In genomic region chr17:65523411-65523810, GRCh38 we compare ENCODE assay signal across 17 cellular contexts. TPM values are rescaled to one million over a fixed set of nuclear protein-coding genes. Genes with fewer than 3 reads are reported as not detected.
DNase-seq lines count a peak whose midpoint lies in the region; ATAC-seq and TF ChIP-seq lines count a peak whose summit lies in the region.
"Had no signal": no experiment of that assay in that cellular context is flagged by ENCODE, and none has a peak within 500 bp of the region (broad histone marks: within the 10 kb centered on the region; RNA-seq: fewer than 3 reads in every experiment).

No MANE protein-coding gene starts in this region.

- POLR2A ChIA-PET in T-cell (lab: Charles Lee) = interaction anchor here (0.5 to 0.6 kb wide), 7 partner anchors 15 to 168 kb away, joined by 4 to 8 read pairs (median 5); no protein-coding TSS in a partner anchor

- ATAC-seq in activated T-cell treated with anti-CD3 and anti-CD28 coated beads, Interleukin-2, amount 50 U/mL, for 4 hours = peak; percentile 91 to 93
- peak; percentile 84 to 96 (median 90) for ATAC-seq in T-cell (replicated peaks in 1 of 4)
- ATAC-seq in stimulated activated naive CD8-positive, alpha-beta T cell treated with anti-CD3 and anti-CD28 coated beads, Interleukin-15, Interleukin-2, amounts not matched to agents 100 U/mL and 50 U/mL, for 24 hours = peak; percentile 79
- ATAC-seq: foreskin keratinocyte; sciatic nerve; stimulated activated naive B cell treated with anti-CD40 and anti-IgM and Interleukin-4, amounts not matched to agents 10 μg/mL and 1 μg/mL and 100 μg/mL, for 72 hours had no signal

- no peaks in the 10 kb centered on the region for H3K27me3 Mint-ChIP-seq in activated T-cell treated with anti-CD3 and anti-CD28 coated beads, Interleukin-2, amount 50 U/mL, for 4 hours (ENCODE audit: low read depth)
- H3K27me3 Mint-ChIP-seq in T-cell (no peaks in the 10 kb centered on the region), brain (no peaks in the 10 kb centered on the region)

- DNase-seq in activated T-cell treated with anti-CD3 and anti-CD28 coated beads, Interleukin-2, amount 50 U/mL, for 4 hours = no peak
- DNase-seq in activated T-cell treated with anti-CD3 and anti-CD28 coated beads, Interleukin-2, amount 50 U/mL, for 48 hours = no peak
- peak in 2 of 34 experiments; percentile 12 to 15 for DNase-seq in T-cell
- no peak for DNase-seq in stimulated activated naive CD8-positive, alpha-beta T cell treated with anti-CD3 and anti-CD28 coated beads, Interleukin-15, Interleukin-2, amounts not matched to agents 100 U/mL and 50 U/mL, for 24 hours
- DNase-seq in NCI-H2029 (lab: John Stamatoyannopoulos, UW) = no peak
- DNase-seq in HuH-7 (ENCODE audit: low spot score) = no peak
- no peak for DNase-seq in HK-2 (ENCODE audit: unreplicated experiment)
- DNase-seq: ACHN; effector CD8-positive, alpha-beta T cell; foreskin keratinocyte; KG1; NCI-H1417; NCI-H446; stimulated activated naive B cell treated with anti-CD40 and anti-IgM and Interleukin-4, amounts not matched to agents 10 μg/mL and 1 μg/mL and 100 μg/mL, for 72 hours; uterus had no signal

- CTCF ChIA-PET in T-cell (lab: Charles Lee) = interaction anchor here in 1 of 2 donors (0.6 kb wide), 5 partner anchors 10 to 393 kb away, joined by 3 to 7 read pairs (median 6); no protein-coding TSS in a partner anchor

- H3K36me3 Mint-ChIP-seq in activated T-cell treated with anti-CD3 and anti-CD28 coated beads, Interleukin-2, amount 50 U/mL, for 4 hours (ENCODE audit: insufficient read depth) = peaks cover 1% of the 10 kb centered on the region
- H3K36me3 Mint-ChIP-seq in T-cell = no peaks in the 10 kb centered on the region
- peaks cover 15% of the 10 kb centered on the region for H3K36me3 Mint-ChIP-seq in brain
- H3K36me3 Mint-ChIP-seq: stimulated activated naive B cell treated with anti-CD40 and anti-IgM and Interleukin-4, amounts not matched to agents 10 μg/mL and 1 μg/mL and 100 μg/mL, for 72 hours had no signal

- no peaks in the 10 kb centered on the region for H3K9me3 Mint-ChIP-seq in activated T-cell treated with anti-CD3 and anti-CD28 coated beads, Interleukin-2, amount 50 U/mL, for 4 hours
- H3K9me3 Mint-ChIP-seq in T-cell (no peaks in the 10 kb centered on the region), brain (peaks cover 0 to 5% (median 0%) of the 10 kb centered on the region in 5 experiments)
- H3K9me3 Mint-ChIP-seq: stimulated activated naive B cell treated with anti-CD40 and anti-IgM and Interleukin-4, amounts not matched to agents 10 μg/mL and 1 μg/mL and 100 μg/mL, for 72 hours had no signal

- H3K27ac Mint-ChIP-seq in T-cell (peak overlapping the region; percentile 89 to 95), brain (peak overlapping the region in 3 of 5 experiments; percentile 1 to 79 (median 59))
- H3K27ac Mint-ChIP-seq: stimulated activated naive B cell treated with anti-CD40 and anti-IgM and Interleukin-4, amounts not matched to agents 10 μg/mL and 1 μg/mL and 100 μg/mL, for 72 hours had no signal

- peak overlapping the region; percentile 9 for H3K4me3 Mint-ChIP-seq in activated T-cell treated with anti-CD3 and anti-CD28 coated beads, Interleukin-2, amount 50 U/mL, for 4 hours
- H3K4me3 Mint-ChIP-seq in T-cell (peak overlapping the region; percentile 39 to 69 (median 57)), brain (no peak overlapping the region)
- H3K4me3 Mint-ChIP-seq: stimulated activated naive B cell treated with anti-CD40 and anti-IgM and Interleukin-4, amounts not matched to agents 10 μg/mL and 1 μg/mL and 100 μg/mL, for 72 hours had no signal

- H3K4me1 Mint-ChIP-seq in activated T-cell treated with anti-CD3 and anti-CD28 coated beads, Interleukin-2, amount 50 U/mL, for 4 hours (ENCODE audit: low read depth) = peaks cover 40% of the 10 kb centered on the region
- H3K4me1 Mint-ChIP-seq in T-cell = peaks cover 35 to 63% (median 40%) of the 10 kb centered on the region in 3 donors
- H3K4me1 Mint-ChIP-seq in brain = peaks cover 32% of the 10 kb centered on the region
- H3K4me1 Mint-ChIP-seq: stimulated activated naive B cell treated with anti-CD40 and anti-IgM and Interleukin-4, amounts not matched to agents 10 μg/mL and 1 μg/mL and 100 μg/mL, for 72 hours had no signal

- no peak for TF ChIP-seq CTCF in brain (conservative IDR thresholded peaks at IDR 0.05)

RNA-seq across cellular contexts. Expression of gene AXIN2, which starts 38.0 kb away (rescaled TPM):
- 10 to 100 TPM in 2 of 3 donors, 1 to 10 TPM in 1; 8.4 to 13.4 (median 11.9) TPM for total RNA-seq in activated T-cell treated with anti-CD3 and anti-CD28 coated beads, Interleukin-2, amount 50 U/mL, for 4 hours
- total RNA-seq in T-cell = 10 to 100 TPM; 35.8 to 44.9 (median 40.2) TPM
- 5.6 TPM for polyA plus RNA-seq in brain (ENCODE audit: insufficient read depth, low read depth, low replicate concordance)

Comparison
In these comparisons a context has a peak if more than half of its experiments do, and no peak if none do; other contexts are left out.
1. H3K4me3 Mint-ChIP-seq: peak in activated T-cell treated with anti-CD3 and anti-CD28 coated beads, Interleukin-2, amount 50 U/mL, for 4 hours (single experiment) and T-cell (3 of 3); none in brain (0 of 5).
2. Peak in every context shown above with its lines, with median percentiles within 50 percentile points of each other: ATAC-seq.